Comparison of ENCODE assay signal across 1 cellular context in the genomic region with DNA sequence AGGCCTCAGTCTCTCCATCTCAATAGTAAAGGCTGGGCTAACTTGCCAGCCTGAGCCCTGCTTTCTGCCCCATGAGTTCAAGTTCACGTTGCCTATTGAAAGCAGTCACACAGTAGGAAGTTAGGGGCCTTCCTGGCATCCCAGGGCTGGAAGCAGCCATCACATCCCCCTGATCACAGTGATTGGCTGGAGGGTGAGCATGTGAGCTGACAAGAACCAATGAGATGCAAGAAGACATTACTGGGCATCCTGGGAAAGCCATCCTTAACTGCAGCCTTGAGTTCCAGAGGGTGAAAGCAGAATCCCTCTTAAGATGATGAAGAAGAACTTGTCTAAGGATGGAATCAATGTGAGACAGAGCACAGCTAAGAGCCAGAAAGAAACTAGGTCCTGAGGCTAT.
TF ChIP-seq lines count a peak whose summit lies in the region.

No MANE protein-coding gene starts in this region.

TF ChIP-seq in H1, 55 proteins besides CTCF, POLR2A, EP300 and RAD21 (continued from another document):
- no peak for TF ChIP-seq NRF1 (IDR thresholded peaks at IDR 0.05; ENCODE audit: low read depth, low read length)
- no peak for TF ChIP-seq FOSL1 (IDR thresholded peaks at IDR 0.05; ENCODE audit: insufficient read depth, low read depth, low read length)
- no peak for TF ChIP-seq CHD1 (IDR thresholded peaks at IDR 0.05; ENCODE audit: low read depth, low read length)
- no peak for TF ChIP-seq YY1 (IDR thresholded peaks at IDR 0.05; ENCODE audit: low read depth, low read length)
- TF ChIP-seq KDM5A (IDR thresholded peaks at IDR 0.05; ENCODE audit: low read length) = no peak
- TF ChIP-seq ASH2L (IDR thresholded peaks at IDR 0.05; ENCODE audit: low read length) = no peak
- TF ChIP-seq SP4 (IDR thresholded peaks at IDR 0.05; ENCODE audit: low read length) = no peak
